Comparison of ENCODE assay signal across 2 cellular contexts in the genomic region with DNA sequence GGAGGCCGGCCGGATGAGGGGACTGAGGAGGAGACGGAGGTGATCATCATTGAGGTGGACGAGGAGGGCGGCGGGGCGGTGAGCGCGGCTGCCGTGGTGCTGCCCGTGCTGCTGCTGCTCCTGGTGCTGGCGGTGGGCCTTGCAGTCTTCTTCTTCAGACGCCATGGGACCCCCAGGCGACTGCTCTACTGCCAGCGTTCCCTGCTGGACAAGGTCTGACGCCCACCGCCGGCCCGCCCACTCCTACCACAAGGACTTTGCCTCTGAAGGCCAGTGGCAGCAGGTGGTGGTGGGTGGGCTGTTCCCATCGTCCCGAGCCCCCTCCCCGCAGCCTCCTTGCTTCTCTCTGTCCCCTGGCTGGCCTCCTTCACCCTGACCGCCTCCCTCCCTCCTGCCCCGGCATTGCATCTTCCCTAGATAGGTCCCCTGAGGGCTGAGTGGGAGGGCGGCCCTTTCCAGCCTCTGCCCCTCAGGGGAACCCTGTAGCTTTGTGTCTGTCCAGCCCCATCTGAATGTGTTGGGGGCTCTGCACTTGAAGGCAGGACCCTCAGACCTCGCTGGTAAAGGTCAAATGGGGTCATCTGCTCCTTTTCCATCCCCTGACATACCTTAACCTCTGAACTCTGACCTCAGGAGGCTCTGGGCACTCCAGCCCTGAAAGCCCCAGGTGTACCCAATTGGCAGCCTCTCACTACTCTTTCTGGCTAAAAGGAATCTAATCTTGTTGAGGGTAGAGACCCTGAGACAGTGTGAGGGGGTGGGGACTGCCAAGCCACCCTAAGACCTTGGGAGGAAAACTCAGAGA.
TF ChIP-seq lines count a peak whose summit lies in the region.

No MANE protein-coding gene starts in this region.

TF ChIP-seq in HEK293, 187 proteins besides CTCF, POLR2A, EP300 and RAD21:
- TF ChIP-seq, protein P1, sequence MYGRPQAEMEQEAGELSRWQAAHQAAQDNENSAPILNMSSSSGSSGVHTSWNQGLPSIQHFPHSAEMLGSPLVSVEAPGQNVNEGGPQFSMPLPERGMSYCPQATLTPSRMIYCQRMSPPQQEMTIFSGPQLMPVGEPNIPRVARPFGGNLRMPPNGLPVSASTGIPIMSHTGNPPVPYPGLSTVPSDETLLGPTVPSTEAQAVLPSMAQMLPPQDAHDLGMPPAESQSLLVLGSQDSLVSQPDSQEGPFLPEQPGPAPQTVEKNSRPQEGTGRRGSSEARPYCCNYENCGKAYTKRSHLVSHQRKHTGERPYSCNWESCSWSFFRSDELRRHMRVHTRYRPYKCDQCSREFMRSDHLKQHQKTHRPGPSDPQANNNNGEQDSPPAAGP (tag by site-specific recombination; IDR thresholded peaks at IDR 0.05): no peak
- peak; percentile 46; the same call in 1 of the 2 replicates for TF ChIP-seq ZFHX2 (tag by site-specific recombination; conservative IDR thresholded peaks at IDR 0.05)
- peak; percentile 35 for TF ChIP-seq ZNF341 (tag by site-specific recombination; IDR thresholded peaks at IDR 0.05; ENCODE audit: low read depth)
- peak; percentile 30; the same call in 1 of the 2 replicates for TF ChIP-seq EGR2 (tag by site-specific recombination; IDR thresholded peaks at IDR 0.05; ENCODE audit: low read depth)

TF ChIP-seq in endothelial cell of umbilical vein, 7 proteins besides CTCF, POLR2A, EP300 and RAD21:
- TF ChIP-seq MYC (IDR thresholded peaks at IDR 0.05; ENCODE audit: low read depth, low read length) (no peak), GATA2 (IDR thresholded peaks at IDR 0.05; ENCODE audit: insufficient read depth, insufficient read length, low read depth, low read length) (no peak)
